ENCODE assay signal across 24 cellular contexts in the genomic region with DNA sequence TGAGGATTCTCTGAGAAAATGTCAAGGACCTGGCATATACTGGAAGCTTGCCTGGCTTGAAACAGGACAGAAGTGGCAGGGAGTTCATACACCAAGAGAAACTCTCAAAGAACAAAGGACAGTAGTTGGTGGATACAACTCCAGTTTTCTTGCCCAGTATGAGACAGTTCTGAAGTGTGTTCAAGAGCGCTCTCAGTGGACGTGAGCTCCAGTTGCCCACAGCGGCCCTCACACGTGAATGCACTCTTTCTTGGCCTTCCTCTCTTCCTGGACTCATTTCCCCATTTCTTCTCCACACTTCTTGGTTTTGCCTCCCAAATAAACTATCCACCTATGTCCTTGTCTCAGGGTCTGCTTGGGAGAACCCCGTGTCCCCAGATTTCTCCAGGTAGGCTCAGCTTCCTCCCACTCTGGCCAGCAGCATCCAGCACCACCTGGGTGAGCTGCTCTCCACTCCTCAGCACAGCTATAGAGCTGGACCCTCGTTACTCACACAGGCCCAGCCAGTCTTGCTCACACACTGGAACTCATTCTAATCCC. TPM values are rescaled to one million over a fixed set of nuclear protein-coding genes. Genes with fewer than 3 reads are reported as not detected.
"Had no signal": no experiment of that assay in that cellular context is flagged by ENCODE, and none has a peak within 500 bp of the region (broad histone marks: within the 10 kb centered on the region; RNA-seq: fewer than 3 reads in every experiment).

No MANE protein-coding gene starts in this region.

- H3K4me1 Mint-ChIP-seq: activated B cell treated with CpG ODN at 0.5 μM for 24 hours had no signal

- H3K27me3 ChIP-seq: brain microvascular endothelial cell, MG63, Peyer's patch, SJSA1 had no signal

- H3K9ac ChIP-seq: KMS-11 had no signal

- H3K4me3 Mint-ChIP-seq: activated B cell treated with CpG ODN at 0.5 μM for 24 hours; activated CD4-positive, alpha-beta T cell treated with anti-CD3 and anti-CD28 coated beads, Interleukin-2, amount 10 ng/mL, durations not matched to agents 24 days and 14 days; activated naive CD8-positive, alpha-beta T cell treated with anti-CD3 and anti-CD28 coated beads for 36 hours; activated T-cell treated with anti-CD3 and anti-CD28 coated beads, Interleukin-2, amount 50 U/mL, for 4 hours had no signal

- H3K9me3 Mint-ChIP-seq: activated B cell treated with CpG ODN at 0.5 μM for 24 hours; activated CD4-positive, alpha-beta T cell treated with anti-CD3 and anti-CD28 coated beads, Interleukin-2, amount 10 ng/mL, durations not matched to agents 24 days and 14 days; activated naive CD8-positive, alpha-beta T cell treated with anti-CD3 and anti-CD28 coated beads for 36 hours; activated T-cell treated with anti-CD3 and anti-CD28 coated beads, Interleukin-2, amount 50 U/mL, for 4 hours had no signal

- DNase-seq: activated B cell treated with CpG ODN at 0.5 μM for 24 hours; activated CD4-positive, alpha-beta T cell treated with anti-CD3 and anti-CD28 coated beads for 1 hour; activated CD4-positive, alpha-beta T cell treated with anti-CD3 and anti-CD28 coated beads, Interleukin-2, amount 10 ng/mL, durations not matched to agents 24 days and 14 days; activated CD4-positive, alpha-beta T cell treated with anti-CD3 and anti-CD28 coated beads, Interleukin-2, amount 50 U/mL, for 48 hours; activated effector memory CD4-positive, alpha-beta T cell treated with anti-CD3 and anti-CD28 coated beads, Interleukin-2, amount 50 U/mL, for 16 hours; activated naive CD4-positive, alpha-beta T cell treated with Interleukin-2 at 50 U/mL for 16 hours; activated naive CD8-positive, alpha-beta T cell treated with anti-CD3 and anti-CD28 coated beads for 36 hours; activated T-cell treated with anti-CD3 and anti-CD28 coated beads, Interleukin-2, amount 50 U/mL, for 4 hours; brain microvascular endothelial cell; cerebellar nuclear complex; MG63; NCI-H1048; NCI-H146; NCI-H1930; NCI-H510A treated with DMSO at 0.1 percent for 48 hours; NCI-H69; Peyer's patch; SHP77; SW 1271 had no signal

- H3K9me3 ChIP-seq: MG63, Peyer's patch, SJSA1 had no signal

- H3K4me3 ChIP-seq: MG63, Peyer's patch, SJSA1 had no signal

- ATAC-seq: activated T-cell treated with anti-CD3 and anti-CD28 coated beads, Interleukin-2, amount 50 U/mL, for 4 hours; SK-N-SH treated with all-trans-retinoic acid at 6 μM for 48 hours had no signal

- H3K27ac Mint-ChIP-seq: activated B cell treated with CpG ODN at 0.5 μM for 24 hours; activated CD4-positive, alpha-beta T cell treated with anti-CD3 and anti-CD28 coated beads, Interleukin-2, amount 10 ng/mL, durations not matched to agents 24 days and 14 days; activated naive CD8-positive, alpha-beta T cell treated with anti-CD3 and anti-CD28 coated beads for 36 hours had no signal

- H3K27ac ChIP-seq: brain microvascular endothelial cell, KMS-11, Peyer's patch, RWPE1, SJSA1 had no signal

- H3K36me3 ChIP-seq: brain microvascular endothelial cell, MG63, Peyer's patch, SJSA1 had no signal

- H3K36me3 Mint-ChIP-seq: activated naive CD8-positive, alpha-beta T cell treated with anti-CD3 and anti-CD28 coated beads for 36 hours had no signal

- H3K4me1 ChIP-seq: Peyer's patch, SJSA1 had no signal

- H3K4me2 ChIP-seq: KMS-11 had no signal

RNA-seq across cellular contexts. Expression of gene DCLK3, which starts 54.5 kb away (rescaled TPM):
- total RNA-seq: activated B cell treated with CpG ODN at 0.5 μM for 24 hours; activated CD4-positive, alpha-beta T cell treated with anti-CD3 and anti-CD28 coated beads, Interleukin-2, amount 10 ng/mL, durations not matched to agents 24 days and 14 days; activated T-cell treated with anti-CD3 and anti-CD28 coated beads, Interleukin-2, amount 50 U/mL, for 4 hours; Peyer's patch; SJSA1; T-helper 1 cell treated with Interleukin-12 subunit alpha and Interleukin-12 subunit beta and Interleukin-4 antibody, amounts not matched to agents 30 ng/mL and 1 ng/mL, for 36 hours had no signal
